In the genomic region with DNA sequence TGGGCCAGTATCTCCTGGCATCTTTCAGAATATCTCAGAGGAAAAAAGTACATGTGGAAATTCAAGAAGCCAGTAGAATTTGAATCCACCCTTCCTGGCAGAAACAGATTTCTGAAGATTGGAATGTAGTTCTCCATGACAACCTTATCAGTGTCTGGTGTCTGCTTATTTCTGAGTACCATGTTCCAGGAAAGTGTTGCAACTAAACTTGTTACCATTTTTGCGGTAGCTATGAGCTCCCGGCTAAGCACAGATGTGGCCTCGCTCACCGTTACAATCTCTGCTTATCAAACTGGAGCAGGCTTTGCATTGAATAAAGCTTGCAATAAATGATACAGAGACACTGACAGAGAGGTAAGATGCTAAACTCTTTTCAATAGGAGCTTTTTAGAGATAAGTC, we compare ENCODE assay signal across 12 cellular contexts. TPM values are rescaled to one million over a fixed set of nuclear protein-coding genes. Genes with fewer than 3 reads are reported as not detected.
DNase-seq lines count a peak whose midpoint lies in the region; ATAC-seq, FAIRE-seq and TF ChIP-seq lines count a peak whose summit lies in the region.
"Had no signal": no experiment of that assay in that cellular context is flagged by ENCODE, and none has a peak within 500 bp of the region (broad histone marks: within the 10 kb centered on the region; RNA-seq: fewer than 3 reads in every experiment).

No MANE protein-coding gene starts in this region.

- H2AFZ ChIP-seq in K562 (ENCODE audit: low read depth, low read length) (no peak overlapping the region), HepG2 (ENCODE audit: low read length) (peak overlapping the region; percentile 70)

- FAIRE-seq in K562 (lab: Jason Lieb, UNC), result peak; percentile 69
- no peak for FAIRE-seq in HepG2 (lab: Jason Lieb, UNC)

- H3K9ac ChIP-seq in K562 (ENCODE audit: insufficient read depth in 1 of 2, low read depth in 2 of 2, low read length in 2 of 2) (no peak overlapping the region), HepG2 (ENCODE audit: insufficient read depth, low read depth, low read length) (peak overlapping the region; percentile 7; the same call in 1 of the 2 replicates)

- intact Hi-C loops in K562 (cut with micrococcal nuclease), result loop anchor here (2.0 kb wide), 1 partner anchor 169 kb away; a partner anchor contains a TSS
- intact Hi-C loops in HepG2 (cut with micrococcal nuclease; ENCODE audit: unreplicated experiment), result loop anchor here (1.0 kb wide), 1 partner anchor 13 kb away; a partner anchor contains a TSS

- in situ Hi-C loops in K562 (cut with MboI), result no loop called here
- in situ Hi-C loops in HepG2 (cut with HindIII; ENCODE audit: extremely low pct_ligation_motif_present, low pct_unique_long_range_greater_than_20kb), result no loop called here

- H3K9me1 ChIP-seq in K562 (ENCODE audit: control insufficient read depth, insufficient read depth, low read length), result no peaks in the 10 kb centered on the region

- H4K20me1 ChIP-seq in K562 (replicated peaks; ENCODE audit: control insufficient read depth, insufficient read depth, low read length), result no peaks in the 10 kb centered on the region
- H4K20me1 ChIP-seq in HepG2 (ENCODE audit: insufficient read depth, low read length), result no peaks in the 10 kb centered on the region

- 2% methylated on average over 4 of the region's 4 CpGs for WGBS in K562 (ENCODE audit: insufficient coverage, low coverage, missing lambda C conversion rate)
- WGBS in HepG2 (ENCODE audit: low lambda C conversion rate), result 0% methylated on average over 4 of the region's 4 CpGs

- no peak overlapping the region for H3K27ac ChIP-seq in AG04450 (ENCODE audit: low read depth, low read length)
- no peak overlapping the region for H3K27ac ChIP-seq in K562 (ENCODE audit: extremely low read depth, low read depth, low read length)
- H3K27ac ChIP-seq in HepG2 (ENCODE audit: extremely low read length, insufficient read depth, low read length), result no peak overlapping the region
- H3K27ac ChIP-seq: SJSA1 had no signal

- no peak for TF ChIP-seq CTCF in AG04450 (IDR thresholded peaks at IDR 0.05; ENCODE audit: low read depth, low read length)
- no peak for TF ChIP-seq CTCF in K562 (IDR thresholded peaks at IDR 0.05 in 2 of 3, conservative IDR thresholded peaks at IDR 0.05 in 1 of 3; ENCODE audit: insufficient read depth in 2 of 3, low read depth in 1 of 3, low read length in 3 of 3)
- no peak for TF ChIP-seq CTCF in HepG2 (CRISPR knock-in tag; IDR thresholded peaks at IDR 0.05)

- CTCF ChIA-PET in AG04450 (lab: Charles Lee), result interaction anchor here (0.8 to 1.5 kb wide), 6 partner anchors 39 to 194 kb away, joined by 3 to 10 read pairs (median 4); no protein-coding TSS in a partner anchor
- CTCF ChIA-PET in K562 (lab: Yijun Ruan, JAX; ENCODE audit: low intra/inter-chr PET ratio), result no interaction called here
- CTCF ChIA-PET in HepG2 (lab: Yijun Ruan, JAX; ENCODE audit: low intra/inter-chr PET ratio, low total read pairs), result interaction anchor here (1.7 kb wide), 1 partner anchor 12 kb away, joined by 9 read pairs; a partner anchor contains a TSS

- H3K4me1 ChIP-seq in K562 (replicated peaks in 1 of 2; ENCODE audit: control insufficient read depth in 2 of 2, insufficient read depth in 2 of 2, low read length in 2 of 2), result no peaks in the 10 kb centered on the region; a peak in 1 of 5 replicates
- peaks cover 22% of the 10 kb centered on the region for H3K4me1 ChIP-seq in HepG2 (ENCODE audit: insufficient read depth, low read length)
- H3K4me1 ChIP-seq: SJSA1 had no signal

- H3K4me3 ChIP-seq in AG04450 (ENCODE audit: low read depth, low read length) (no peak overlapping the region), K562 (no peak overlapping the region), HepG2 (replicated peaks in 1 of 3; ENCODE audit: insufficient read depth in 1 of 3, low read depth in 2 of 3, low read length in 3 of 3) (peak overlapping the region in 2 of 3 experiments; percentile 31 to 36; a peak in 2 of 6 replicates)
- H3K4me3 ChIP-seq: mucosa of descending colon, SJSA1 had no signal

- TF ChIP-seq POLR2A in K562 (conservative IDR thresholded peaks at IDR 0.05) (no peak), HepG2 (IDR thresholded peaks at IDR 0.05; ENCODE audit: insufficient read depth in 1 of 2, low read depth in 2 of 2, low read length in 2 of 2) (no peak)

- POLR2A ChIA-PET in AG04450 (lab: Yijun Ruan, JAX) (interaction anchor here (1.3 kb wide), 1 partner anchor 13 kb away, joined by 8 read pairs; a partner anchor contains a TSS), K562 (lab: Yijun Ruan, JAX) (interaction anchor here (0.6 to 1.6 kb wide), 2 partner anchors 13 to 86 kb away, joined by 3 to 6 read pairs; a partner anchor contains a TSS), HepG2 (lab: Yijun Ruan, JAX) (interaction anchor here (1.2 kb wide), 1 partner anchor 12 kb away, joined by 13 read pairs; a partner anchor contains a TSS)

- no peaks in the 10 kb centered on the region for H3K9me3 ChIP-seq in AG04450 (ENCODE audit: control insufficient read depth, insufficient read depth, low read length)
- H3K9me3 ChIP-seq in K562 (replicated peaks; ENCODE audit: control insufficient read depth, insufficient read depth, low read depth, low read length), result no peaks in the 10 kb centered on the region
- H3K9me3 ChIP-seq in HepG2 (ENCODE audit: low read length), result no peaks in the 10 kb centered on the region
- H3K9me3 ChIP-seq: mucosa of descending colon, SJSA1 had no signal

- DNase-seq in AG04450 (ENCODE audit: low read depth, low spot score) (peak; percentile 77), HUDEP-2 (lab: John Stamatoyannopoulos, UW; ENCODE audit: unreplicated experiment in 76 of 76) (peak in 73 of 76 experiments; percentile 10 to 96 (median 73)), K562 (ENCODE audit: extremely low read depth in 1 of 4, low spot score in 3 of 4) (peak; percentile 49 to 76 (median 61)), HepG2 (ENCODE audit: low spot score) (peak; percentile 57), 8988T (no peak), kidney tubule cell (ENCODE audit: low spot score) (no peak), NCI-H446 (lab: John Stamatoyannopoulos, UW) (no peak)
- DNase-seq: activated T-cell treated with anti-CD3 and anti-CD28 coated beads for 4 hours, mucosa of descending colon, NCI-H1105 had no signal

- H3K4me2 ChIP-seq in K562 (ENCODE audit: insufficient read depth, low read length), result no peak overlapping the region
- peak overlapping the region; percentile 63 for H3K4me2 ChIP-seq in HepG2 (ENCODE audit: low read depth, low read length)

- no TSS peak for BruUV-seq in K562 (replicated peaks; lab: Mats Ljungman, UMichigan)
- BruUV-seq in HepG2 (replicated peaks; lab: Mats Ljungman, UMichigan), result no TSS peak

- H3K79me2 ChIP-seq in K562 (ENCODE audit: control insufficient read depth, insufficient read depth, low read length), result no peaks in the 10 kb centered on the region
- H3K79me2 ChIP-seq in HepG2 (ENCODE audit: insufficient read depth, low read length), result no peaks in the 10 kb centered on the region

- no peak for TF ChIP-seq RAD21 in K562 (CRISPR knock-in tag; conservative IDR thresholded peaks at IDR 0.05 in 1 of 2, IDR thresholded peaks at IDR 0.05 in 1 of 2)
- no peak for TF ChIP-seq RAD21 in HepG2 (CRISPR knock-in tag; IDR thresholded peaks at IDR 0.05)

- TF ChIP-seq EP300 in K562 (IDR thresholded peaks at IDR 0.05; ENCODE audit: low read length) (peak; percentile 92), HepG2 (IDR thresholded peaks at IDR 0.05; ENCODE audit: low read depth in 2 of 2, low read length in 2 of 2) (0 out of 4 replicates have a peak, but pooled peaks of 1 of the 2 experiments have one; percentile 11), HepG2 (CRISPR knock-in tag; IDR thresholded peaks at IDR 0.05; ENCODE audit: borderline replicate concordance) (no peak)

- H3K27me3 ChIP-seq in AG04450 (ENCODE audit: control insufficient read depth, insufficient read depth, low read length) (no peaks in the 10 kb centered on the region), K562 (ENCODE audit: control insufficient read depth in 2 of 2, insufficient read depth in 2 of 2, low read length in 2 of 2) (peaks cover 0 to 4% of the 10 kb centered on the region in 2 experiments; a peak in 2 of 5 replicates), HepG2 (ENCODE audit: control insufficient read depth in 1 of 2, insufficient read depth in 2 of 2, low read length in 2 of 2) (no peaks in the 10 kb centered on the region)
- H3K27me3 ChIP-seq: SJSA1 had no signal

- H3K36me3 ChIP-seq in K562 (ENCODE audit: control insufficient read depth, insufficient read depth, low read length), result no peaks in the 10 kb centered on the region
- H3K36me3 ChIP-seq in HepG2 (replicated peaks in 1 of 2; ENCODE audit: control insufficient read depth in 1 of 2, insufficient read depth in 2 of 2, low read length in 2 of 2), result no peaks in the 10 kb centered on the region
- H3K36me3 ChIP-seq: SJSA1 had no signal

- ATAC-seq in K562 (peak; percentile 90), HepG2 (peak; percentile 82), HG02759 (IDR thresholded peaks at IDR 0.05; ENCODE audit: unreplicated experiment) (no peak)

RNA-seq across cellular contexts. Expression of a gene that starts 13.0 kb away (rescaled TPM):
- polyA plus RNA-seq in AG04450 (2011; rRNA removed), result 3.4 and 4.1 TPM in 2 replicates
- 10.4 and 10.9 TPM in 2 replicates for polyA minus RNA-seq in AG04450 (2011; rRNA and poly(A)+ RNA removed)
- total RNA-seq in K562 (2011; cell fraction: chromatin; rRNA removed; ENCODE audit: low replicate concordance), result 2.6 and 12.8 TPM in 2 replicates
- total RNA-seq in K562 (2011; cell fraction: nucleolus; rRNA removed), result 0.67 and 1.8 TPM in 2 replicates
- total RNA-seq in K562 (2011; cell fraction: nucleoplasm; rRNA removed), result 2.0 and 4.1 TPM in 2 replicates
- total RNA-seq in K562 (2014; rRNA removed), result 0.95 and 1.0 TPM in 2 replicates
- 2.1 and 2.2 TPM in 2 replicates for total RNA-seq in K562 (2014; rRNA removed; fragmentation: Illumina TruSeq; extraction: Trizol)
- 2.1 and 2.5 TPM in 2 replicates for total RNA-seq in K562 (2015; rRNA removed; fragmentation: Illumina TruSeq; extraction: Trizol)
- total RNA-seq in K562 (2021), result 2.9 and 3.3 TPM in 2 replicates
- 0.99 and 1.1 TPM in 2 replicates for polyA plus RNA-seq in K562 (2011; rRNA removed)
- 0.24 and 0.93 TPM in 2 replicates for polyA plus RNA-seq in K562 (2011; cell fraction: cytosol; rRNA removed)
- 1.0 and 1.7 TPM in 2 replicates for polyA plus RNA-seq in K562 (2011; cell fraction: nucleus; rRNA removed)
- 0.73 and 1.5 TPM in 2 replicates for polyA plus RNA-seq in K562 (2012)
- polyA plus RNA-seq in K562 (2014; fragmentation: Illumina TruSeq; extraction: Trizol), result 0.88 and 0.96 TPM in 2 replicates
- polyA plus RNA-seq in K562 (2014; fragmentation: Nextera tagmentation; extraction: Ambion mirVana), result under 1 TPM; 0.21 to 0.44 TPM
- 0.49 and 0.74 TPM in 2 replicates for polyA plus RNA-seq in K562 (2014; rRNA removed)
- polyA minus RNA-seq in K562 (2011; rRNA and poly(A)+ RNA removed), result 3.8 and 5.3 TPM in 2 replicates
- polyA minus RNA-seq in K562 (2011; cell fraction: cytosol; rRNA and poly(A)+ RNA removed), result 0.95 and 1.0 TPM in 2 replicates
- polyA minus RNA-seq in K562 (2011; cell fraction: nucleus; rRNA and poly(A)+ RNA removed), result 2.7 and 4.4 TPM in 2 replicates
- total RNA-seq in HepG2 (2016; rRNA removed; fragmentation: Illumina TruSeq; extraction: Trizol), result 77.6 and 81.9 TPM in 2 replicates
- total RNA-seq in HepG2 (2016; cell fraction: cytosol; rRNA removed; fragmentation: Illumina TruSeq; extraction: Trizol; ENCODE audit: low read depth), result 59.0 and 66.4 TPM in 2 replicates
- total RNA-seq in HepG2 (2016; cell fraction: insoluble cytoplasmic fraction; rRNA removed; fragmentation: Illumina TruSeq; extraction: Trizol), result 71.0 and 73.8 TPM in 2 replicates
- total RNA-seq in HepG2 (2016; cell fraction: membrane; rRNA removed; fragmentation: Illumina TruSeq; extraction: Trizol), result 62.7 and 81.8 TPM in 2 replicates
- total RNA-seq in HepG2 (2016; cell fraction: nucleus; rRNA removed; fragmentation: Illumina TruSeq; extraction: Trizol), result 194 and 200 TPM in 2 replicates
- 24.6 and 31.9 TPM in 2 replicates for polyA plus RNA-seq in HepG2 (2011; rRNA removed)
- 13.5 and 20.5 TPM in 2 replicates for polyA plus RNA-seq in HepG2 (2011; cell fraction: cytosol; rRNA removed)
- polyA plus RNA-seq in HepG2 (2011; cell fraction: nucleus; rRNA removed), result 39.1 and 45.5 TPM in 2 replicates
- polyA plus RNA-seq in HepG2 (2012), result 36.3 and 47.9 TPM in 2 replicates
- polyA plus RNA-seq in HepG2 (2016; cell fraction: cytosol; fragmentation: Illumina TruSeq; extraction: Trizol; ENCODE audit: low read depth), result 1.3 TPM in 2 replicates
- 25.7 and 26.0 TPM in 2 replicates for polyA plus RNA-seq in HepG2 (2016; cell fraction: insoluble cytoplasmic fraction; fragmentation: Illumina TruSeq; extraction: Trizol; ENCODE audit: low read depth)
- polyA plus RNA-seq in HepG2 (2016; cell fraction: membrane; fragmentation: Illumina TruSeq; extraction: Trizol; ENCODE audit: low read depth), result 2.3 and 2.9 TPM in 2 replicates
- 31.0 and 34.9 TPM in 2 replicates for polyA plus RNA-seq in HepG2 (2016; cell fraction: nucleus; fragmentation: Illumina TruSeq; extraction: Trizol; ENCODE audit: insufficient read depth, low read depth)
- polyA minus RNA-seq in HepG2 (2011; rRNA and poly(A)+ RNA removed; ENCODE audit: low replicate concordance), result 18.0 and 90.0 TPM in 2 replicates
- 91.7 and 111 TPM in 2 replicates for polyA minus RNA-seq in HepG2 (2011; cell fraction: cytosol; rRNA and poly(A)+ RNA removed)
- polyA minus RNA-seq in HepG2 (2011; cell fraction: nucleus; rRNA and poly(A)+ RNA removed), result 640 and 673 TPM in 2 replicates

Comparison
In these comparisons a context has a peak if more than half of its experiments do, and no peak if none do; other contexts are left out.
1. DNase-seq: peak in AG04450 (single experiment), HUDEP-2 (73 of 76), K562 (4 of 4) and HepG2 (single experiment); none in 8988T (single experiment), kidney tubule cell (single experiment) and NCI-H446 (0 of 2).
2. H3K4me3 ChIP-seq: peak in HepG2 (2 of 3); none in AG04450 (single experiment) and K562 (single experiment).